ENCODE assay signal across 13 cellular contexts in the genomic region with DNA sequence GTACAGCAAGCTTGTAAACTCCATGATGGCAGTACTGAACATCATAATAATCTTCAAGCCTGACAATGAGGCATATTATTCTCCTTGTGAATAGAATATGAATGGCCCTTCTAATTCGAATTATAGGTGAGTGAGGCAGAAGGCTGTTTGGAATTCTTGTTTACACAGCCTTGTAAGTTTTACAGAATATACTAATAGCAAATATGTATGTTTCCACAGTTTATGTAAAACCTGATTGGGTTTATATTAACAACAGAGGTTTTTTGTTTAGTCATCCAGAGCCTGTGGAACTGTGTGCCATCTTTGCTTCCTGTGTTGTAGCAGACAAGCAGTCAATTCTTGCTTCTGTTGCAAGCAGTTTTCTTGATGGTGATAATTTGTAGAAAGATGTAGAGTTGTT. TPM values are rescaled to one million over a fixed set of nuclear protein-coding genes. Genes with fewer than 3 reads are reported as not detected.
DNase-seq lines count a peak whose midpoint lies in the region; ATAC-seq and TF ChIP-seq lines count a peak whose summit lies in the region.
"Had no signal": no experiment of that assay in that cellular context is flagged by ENCODE, and none has a peak within 500 bp of the region (broad histone marks: within the 10 kb centered on the region; RNA-seq: fewer than 3 reads in every experiment).

No MANE protein-coding gene starts in this region.

- H3K4me3 ChIP-seq in left ventricle myocardium inferior (no peak overlapping the region), heart left ventricle (no peak overlapping the region)

- peaks cover under 1% of the 10 kb centered on the region for H3K4me1 Mint-ChIP-seq in activated T-helper 1 cell treated with anti-CD3 and anti-CD28 coated beads, Interleukin-12 subunit alpha, Interleukin-12 subunit beta, Interleukin-2, Interleukin-4 antibody, amounts not matched to agents 30 ng/mL and 10 ng/mL and 1 ng/mL, durations not matched to agents 14 hours and 24 hours and 36 hours (ENCODE audit: low read depth)

- DNase-seq in left ventricle myocardium inferior: no peak
- no peak for DNase-seq in heart left ventricle
- no peak for DNase-seq in activated T-helper 1 cell treated with anti-CD3 and anti-CD28 coated beads, Interleukin-12 subunit alpha, Interleukin-12 subunit beta, Interleukin-2, Interleukin-4 antibody, amounts not matched to agents 30 ng/mL and 10 ng/mL and 1 ng/mL, durations not matched to agents 14 hours and 24 hours and 36 hours (ENCODE audit: low spot score)
- peak; percentile 21 to 33 for DNase-seq in lung microvascular endothelial cell (ENCODE audit: low read depth in 2 of 2)
- DNase-seq in GM03348 (ENCODE audit: low spot score): no peak
- DNase-seq in HK-2 (ENCODE audit: unreplicated experiment): no peak
- no peak for DNase-seq in cerebellar cortex (ENCODE audit: low spot score)
- DNase-seq: activated CD4-positive, alpha-beta T cell treated with anti-CD3 and anti-CD28 coated beads for 4 hours; activated T-cell treated with anti-CD3 and anti-CD28 coated beads, Interleukin-2, amount 50 U/mL, for 1 hour; NCI-H2081 treated with DMSO at 0.1 percent for 48 hours; small intestine had no signal

- H3K4me1 ChIP-seq in left ventricle myocardium inferior (peaks cover 86% of the 10 kb centered on the region), heart left ventricle (peaks cover 0 to 77% (median 43%) of the 10 kb centered on the region in 12 donors)

- intact Hi-C loops in left ventricle myocardium inferior (cut with micrococcal nuclease) (no loop called here), heart left ventricle (cut with DNase I) (loop anchor here in 4 of 10 donors (5.0 kb wide), 2 partner anchors 142 to 147 kb away; no protein-coding TSS in a partner anchor)
- intact Hi-C loops in activated T-helper 1 cell treated with anti-CD3 and anti-CD28 coated beads, Interleukin-12 subunit alpha, Interleukin-12 subunit beta, Interleukin-2, Interleukin-4 antibody, amounts not matched to agents 30 ng/mL and 10 ng/mL and 1 ng/mL, durations not matched to agents 14 hours and 24 hours and 36 hours (cut with micrococcal nuclease): no loop called here

- H3K36me3 ChIP-seq in left ventricle myocardium inferior (no peaks in the 10 kb centered on the region), heart left ventricle (no peaks in the 10 kb centered on the region)

- H3K9me3 ChIP-seq in left ventricle myocardium inferior (replicated peaks): no peaks in the 10 kb centered on the region
- H3K9me3 ChIP-seq in heart left ventricle: no peaks in the 10 kb centered on the region

- peak overlapping the region; percentile 24 for H3K27ac ChIP-seq in left ventricle myocardium inferior (replicated peaks)
- H3K27ac ChIP-seq in heart left ventricle: peak overlapping the region in 4 of 12 donors; percentile 19 to 26 (median 22)

- ATAC-seq in heart left ventricle (no peak), GM19452 (IDR thresholded peaks at IDR 0.05; ENCODE audit: unreplicated experiment) (no peak)

- TF ChIP-seq POLR2A in heart left ventricle (IDR thresholded peaks at IDR 0.05): no peak

- H3K27me3 Mint-ChIP-seq in activated T-helper 1 cell treated with anti-CD3 and anti-CD28 coated beads, Interleukin-12 subunit alpha, Interleukin-12 subunit beta, Interleukin-2, Interleukin-4 antibody, amounts not matched to agents 30 ng/mL and 10 ng/mL and 1 ng/mL, durations not matched to agents 14 hours and 24 hours and 36 hours (ENCODE audit: insufficient read depth): no peaks in the 10 kb centered on the region
- H3K27me3 Mint-ChIP-seq: memory B cell had no signal

- peak overlapping the region; percentile 21 for H3K27ac Mint-ChIP-seq in activated T-helper 1 cell treated with anti-CD3 and anti-CD28 coated beads, Interleukin-12 subunit alpha, Interleukin-12 subunit beta, Interleukin-2, Interleukin-4 antibody, amounts not matched to agents 30 ng/mL and 10 ng/mL and 1 ng/mL, durations not matched to agents 14 hours and 24 hours and 36 hours
- H3K27ac Mint-ChIP-seq: memory B cell had no signal

- no peaks in the 10 kb centered on the region for H3K9me3 Mint-ChIP-seq in activated T-helper 1 cell treated with anti-CD3 and anti-CD28 coated beads, Interleukin-12 subunit alpha, Interleukin-12 subunit beta, Interleukin-2, Interleukin-4 antibody, amounts not matched to agents 30 ng/mL and 10 ng/mL and 1 ng/mL, durations not matched to agents 14 hours and 24 hours and 36 hours
- H3K9me3 Mint-ChIP-seq: memory B cell had no signal

- H3K27me3 ChIP-seq in left ventricle myocardium inferior (ENCODE audit: low read depth) (no peaks in the 10 kb centered on the region), heart left ventricle (no peaks in the 10 kb centered on the region)

- WGBS in heart left ventricle, 4 donors: 69 to 88% (median 83%) methylated on average over 1 of the region's 1 CpG

- no peaks in the 10 kb centered on the region for H3K36me3 Mint-ChIP-seq in activated T-helper 1 cell treated with anti-CD3 and anti-CD28 coated beads, Interleukin-12 subunit alpha, Interleukin-12 subunit beta, Interleukin-2, Interleukin-4 antibody, amounts not matched to agents 30 ng/mL and 10 ng/mL and 1 ng/mL, durations not matched to agents 14 hours and 24 hours and 36 hours (ENCODE audit: low read depth)

- no peak overlapping the region for H3K4me3 Mint-ChIP-seq in activated T-helper 1 cell treated with anti-CD3 and anti-CD28 coated beads, Interleukin-12 subunit alpha, Interleukin-12 subunit beta, Interleukin-2, Interleukin-4 antibody, amounts not matched to agents 30 ng/mL and 10 ng/mL and 1 ng/mL, durations not matched to agents 14 hours and 24 hours and 36 hours
- H3K4me3 Mint-ChIP-seq: memory B cell had no signal

- no peak for TF ChIP-seq CTCF in left ventricle myocardium inferior (IDR thresholded peaks at IDR 0.05; ENCODE audit: borderline replicate concordance)
- TF ChIP-seq CTCF in heart left ventricle (IDR thresholded peaks at IDR 0.05): no peak

RNA-seq across cellular contexts. Expression of a gene that starts 8.0 kb away (rescaled TPM):
- total RNA-seq in left ventricle myocardium inferior (55.8 TPM), heart left ventricle (10 to 100 TPM; 44.5 to 69.5 (median 53.5) TPM), lung microvascular endothelial cell (79.0 and 81.1 TPM in 2 replicates)
- polyA plus RNA-seq in heart left ventricle: 10 to 100 TPM; 48.5 to 50.4 TPM
- 48.1 and 48.8 TPM in 2 replicates for total RNA-seq in activated T-helper 1 cell treated with anti-CD3 and anti-CD28 coated beads, Interleukin-12 subunit alpha, Interleukin-12 subunit beta, Interleukin-2, Interleukin-4 antibody, amounts not matched to agents 30 ng/mL and 10 ng/mL and 1 ng/mL, durations not matched to agents 14 hours and 24 hours and 36 hours

Comparison
In these comparisons a context has a peak if more than half of its experiments do, and no peak if none do; other contexts are left out.
1. DNase-seq: peak in lung microvascular endothelial cell (2 of 2); none in left ventricle myocardium inferior (single experiment), heart left ventricle (0 of 5), activated T-helper 1 cell treated with anti-CD3 and anti-CD28 coated beads, Interleukin-12 subunit alpha, Interleukin-12 subunit beta, Interleukin-2, Interleukin-4 antibody, amounts not matched to agents 30 ng/mL and 10 ng/mL and 1 ng/mL, durations not matched to agents 14 hours and 24 hours and 36 hours (single experiment), GM03348 (single experiment), HK-2 (single experiment) and cerebellar cortex (single experiment).